12 cellular contexts compared by ENCODE assay signal in the genomic region with DNA sequence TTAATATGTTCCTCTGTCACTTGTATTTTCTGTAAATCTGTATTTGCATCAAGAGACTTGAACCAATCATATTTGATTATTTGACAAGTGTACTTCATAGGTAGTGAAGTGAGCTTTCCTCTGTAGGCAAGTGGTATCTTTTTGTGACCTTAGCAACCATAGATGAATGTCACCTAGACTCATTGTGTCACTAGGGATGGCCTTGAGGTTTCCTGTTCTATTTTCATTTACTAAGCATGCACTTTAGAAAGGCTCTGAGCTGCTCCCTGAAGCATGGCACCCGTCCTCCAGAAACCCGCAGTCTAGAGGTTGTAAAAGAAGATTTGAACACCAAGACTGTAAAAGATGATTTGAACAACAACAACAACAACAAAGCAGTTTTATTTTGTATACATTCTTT.
DNase-seq lines count a peak whose midpoint lies in the region; ATAC-seq and TF ChIP-seq lines count a peak whose summit lies in the region.
"Had no signal": no experiment of that assay in that cellular context is flagged by ENCODE, and none has a peak within 500 bp of the region (broad histone marks: within the 10 kb centered on the region; RNA-seq: fewer than 3 reads in every experiment).

No MANE protein-coding gene starts in this region.

- H3K36me3 ChIP-seq in GM06990 (ENCODE audit: control insufficient read depth, insufficient read depth, low read length) (peaks cover 4% of the 10 kb centered on the region; the same call in 1 of the 2 replicates), OCI-LY7 (ENCODE audit: insufficient read depth, low read length) (no peaks in the 10 kb centered on the region), left lung (peaks cover 0 to 7% of the 10 kb centered on the region in 2 donors)

- H3K9me3 ChIP-seq in OCI-LY7 (ENCODE audit: low read length) (no peaks in the 10 kb centered on the region), left lung (no peaks in the 10 kb centered on the region)

- POLR2A ChIA-PET in OCI-LY7 (lab: Charles Lee) = interaction anchor here (0.7 kb wide), 1 partner anchor 432 kb away, joined by 5 read pairs; no protein-coding TSS in a partner anchor

- no peak overlapping the region for H3K27ac ChIP-seq in OCI-LY7 (ENCODE audit: low read depth, low read length, poor library complexity, severe bottlenecking)
- H3K27ac ChIP-seq in left lung = no peak overlapping the region

- H3K4me1 ChIP-seq in OCI-LY7 (ENCODE audit: insufficient read depth, low read length, poor library complexity, severe bottlenecking) (peaks cover 8% of the 10 kb centered on the region), left lung (no peaks in the 10 kb centered on the region)

- no peak overlapping the region for H2AFZ ChIP-seq in OCI-LY7 (ENCODE audit: low read length)

- intact Hi-C loops in OCI-LY7 (cut with micrococcal nuclease; ENCODE audit: unreplicated experiment) (no loop called here), left lung (cut with DNase I) (no loop called here)

- no peaks in the 10 kb centered on the region for H3K79me2 ChIP-seq in OCI-LY7 (ENCODE audit: insufficient read depth, low read depth, low read length)

- BruUV-seq in OCI-LY7 (replicated peaks; lab: Mats Ljungman, UMichigan) = no TSS peak

- peak; percentile 91 for ATAC-seq in GM19372 (IDR thresholded peaks at IDR 0.05; ENCODE audit: low read depth, unreplicated experiment)
- peak; percentile 93 for ATAC-seq in HG02885 (IDR thresholded peaks at IDR 0.05; ENCODE audit: poor library complexity, unreplicated experiment)
- no peak for ATAC-seq in left lung

- TF ChIP-seq CTCF in GM06990 (IDR thresholded peaks at IDR 0.05; ENCODE audit: insufficient read depth, low read length, poor library complexity, severe bottlenecking) = no peak
- no peak for TF ChIP-seq CTCF in OCI-LY7 (conservative IDR thresholded peaks at IDR 0.05; ENCODE audit: low read length)
- no peak for TF ChIP-seq CTCF in left lung (IDR thresholded peaks at IDR 0.05)

- H3K27me3 ChIP-seq in GM06990 (replicated peaks; ENCODE audit: control insufficient read depth, insufficient read depth, low read length) (no peaks in the 10 kb centered on the region), left lung (no peaks in the 10 kb centered on the region)

- no peaks in the 10 kb centered on the region for H4K20me1 ChIP-seq in OCI-LY7 (ENCODE audit: insufficient read depth, low read length)

- DNase-seq in GM06990 (ENCODE audit: extremely low read depth, insufficient read length) (peak; percentile 37), OCI-LY7 (ENCODE audit: low spot score) (peak; percentile 19), HK-2 (ENCODE audit: unreplicated experiment) (no peak), left lung (no peak)
- no peak for DNase-seq in activated naive CD4-positive, alpha-beta T cell treated with Interleukin-2 at 50 U/mL for 16 hours
- DNase-seq in stimulated activated CD4-positive, alpha-beta T cell treated with anti-CD3 and anti-CD28 coated beads, Interleukin-12 subunit alpha, Interleukin-12 subunit beta, amount 100 ng/mL, for 4 hours = no peak
- DNase-seq: activated naive CD4-positive, alpha-beta T cell; dermis blood vessel endothelial cell; NCI-H146; stimulated activated naive CD4-positive, alpha-beta T cell treated with Interleukin-2 at 50 U/mL for 16 hours had no signal

- H3K9me2 ChIP-seq in OCI-LY7 (ENCODE audit: insufficient read depth, low read length) = no peaks in the 10 kb centered on the region

- CTCF ChIA-PET in OCI-LY7 (lab: Charles Lee; ENCODE audit: unreplicated experiment) = no interaction called here

- H3K4me3 ChIP-seq in GM06990 (replicated peaks; ENCODE audit: low read depth, low read length) (no peak overlapping the region), OCI-LY7 (ENCODE audit: low read depth, low read length, poor library complexity, severe bottlenecking) (no peak overlapping the region), left lung (no peak overlapping the region)

- H3K4me2 ChIP-seq in OCI-LY7 (ENCODE audit: low read length) = no peak overlapping the region

Comparison
In these comparisons a context has a peak if more than half of its experiments do, and no peak if none do; other contexts are left out.
1. DNase-seq: peak in GM06990 (single experiment) and OCI-LY7 (single experiment); none in HK-2 (single experiment), activated naive CD4-positive, alpha-beta T cell treated with Interleukin-2 at 50 U/mL for 16 hours (single experiment), left lung (0 of 2) and stimulated activated CD4-positive, alpha-beta T cell treated with anti-CD3 and anti-CD28 coated beads, Interleukin-12 subunit alpha, Interleukin-12 subunit beta, amount 100 ng/mL, for 4 hours (single experiment).